In the genomic region with DNA sequence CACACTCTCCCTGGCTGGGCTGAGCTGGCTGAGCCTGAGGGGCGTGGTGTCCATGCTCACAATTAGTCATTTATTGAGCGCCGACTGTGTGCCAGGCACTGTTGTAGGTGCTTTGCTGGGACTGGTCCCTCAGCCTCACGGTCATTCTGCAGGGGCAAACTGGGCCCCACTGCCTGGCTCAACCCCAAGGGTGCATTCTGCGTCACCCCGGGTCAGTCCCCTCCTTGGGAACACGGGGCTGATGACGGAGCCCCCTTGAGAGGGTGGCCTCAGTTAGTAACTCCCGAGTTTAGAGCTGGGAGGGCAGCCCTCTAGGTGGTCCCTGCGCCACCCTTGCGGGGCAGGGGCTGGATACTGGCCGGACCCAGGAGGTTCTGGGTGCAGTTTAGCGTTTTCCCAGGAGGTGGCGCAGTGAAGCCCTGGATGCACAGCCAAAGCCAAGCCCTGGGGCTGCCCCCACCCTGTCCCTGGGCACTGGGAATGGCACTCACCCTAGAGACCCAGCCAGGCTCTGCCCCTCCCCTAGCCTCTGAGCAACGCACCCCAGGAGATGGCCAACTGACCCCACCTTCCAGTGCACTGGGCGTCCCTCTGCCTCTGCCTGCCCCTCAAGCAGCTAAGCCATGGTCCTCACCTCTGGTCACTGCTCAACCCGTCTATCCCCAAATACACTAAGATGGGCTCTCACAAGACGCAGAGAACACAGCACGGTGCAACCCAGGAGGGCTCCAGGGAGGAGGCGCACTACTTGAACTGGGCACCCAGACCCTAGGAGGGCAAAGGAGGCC, we compare ENCODE assay signal across 8 cellular contexts.
A peak's percentile ranks its signal among the peaks of the same experiment; 100 is the strongest.
DNase-seq lines count a peak whose midpoint lies in the region; ATAC-seq and TF ChIP-seq lines count a peak whose summit lies in the region.

No MANE protein-coding gene starts in this region.

- no peak overlapping the region for H3K4me3 Mint-ChIP-seq in activated CD4-positive, alpha-beta memory T cell treated with anti-CD3 and anti-CD28 coated beads for 36 hours
- no peak overlapping the region for H3K4me3 Mint-ChIP-seq in endodermal cell
- H3K4me3 Mint-ChIP-seq in naive thymus-derived CD4-positive, alpha-beta T cell, result no peak overlapping the region

- H3K4me1 ChIP-seq in KMS-11 (ENCODE audit: low read depth, poor library complexity, severe bottlenecking), result no peaks in the 10 kb centered on the region
- peaks cover 8% of the 10 kb centered on the region for H3K4me1 ChIP-seq in endodermal cell (ENCODE audit: control insufficient read depth, insufficient read depth, low read length)
- H3K4me1 ChIP-seq in naive thymus-derived CD4-positive, alpha-beta T cell (ENCODE audit: control insufficient read depth in 2 of 2, insufficient read depth in 2 of 2, low read length in 2 of 2), result no peaks in the 10 kb centered on the region
- peaks cover 26 to 42% of the 10 kb centered on the region in 2 donors for H3K4me1 ChIP-seq in thyroid gland

- H3K9me3 Mint-ChIP-seq in activated CD4-positive, alpha-beta memory T cell treated with anti-CD3 and anti-CD28 coated beads for 36 hours, result no peaks in the 10 kb centered on the region
- H3K9me3 Mint-ChIP-seq in endodermal cell, result no peaks in the 10 kb centered on the region
- peaks cover 0 to 2% (median 0%) of the 10 kb centered on the region in 11 donors for H3K9me3 Mint-ChIP-seq in naive thymus-derived CD4-positive, alpha-beta T cell

- no peak overlapping the region for H2AFZ ChIP-seq in KMS-11 (ENCODE audit: low read depth)

- H3K27ac ChIP-seq in KMS-11 (no peak overlapping the region), endodermal cell (ENCODE audit: low read depth, low read length) (no peak overlapping the region), thyroid gland (peak overlapping the region; percentile 82 to 95 (median 92))
- no peak overlapping the region for H3K27ac ChIP-seq in naive thymus-derived CD4-positive, alpha-beta T cell (ENCODE audit: low read depth, low read length)

- H3K4me2 ChIP-seq in KMS-11, result no peak overlapping the region

- H3K9me3 ChIP-seq in endodermal cell (ENCODE audit: control insufficient read depth, low read length) (no peaks in the 10 kb centered on the region), thyroid gland (no peaks in the 10 kb centered on the region)
- no peaks in the 10 kb centered on the region for H3K9me3 ChIP-seq in naive thymus-derived CD4-positive, alpha-beta T cell (ENCODE audit: control insufficient read depth in 2 of 3, low read length in 3 of 3)

- ATAC-seq in naive thymus-derived CD4-positive, alpha-beta T cell, result peak; percentile 49
- no peak for ATAC-seq in HG02981 (IDR thresholded peaks at IDR 0.05; ENCODE audit: unreplicated experiment)

- H4K20me1 ChIP-seq in KMS-11 (ENCODE audit: insufficient read depth), result no peaks in the 10 kb centered on the region

- peak; percentile 80 for TF ChIP-seq CTCF in KMS-11 (conservative IDR thresholded peaks at IDR 0.05; ENCODE audit: low read depth, low read length)
- TF ChIP-seq CTCF in endodermal cell (conservative IDR thresholded peaks at IDR 0.05), result peak; percentile 91
- peak; percentile 49 to 79 (median 65) for TF ChIP-seq CTCF in thyroid gland (IDR thresholded peaks at IDR 0.05)

- H3K4me1 Mint-ChIP-seq in activated CD4-positive, alpha-beta memory T cell treated with anti-CD3 and anti-CD28 coated beads for 36 hours (ENCODE audit: low read depth), result no peaks in the 10 kb centered on the region
- H3K4me1 Mint-ChIP-seq in endodermal cell, result peaks cover 11% of the 10 kb centered on the region
- peaks cover 0 to 10% (median 2%) of the 10 kb centered on the region in 7 donors for H3K4me1 Mint-ChIP-seq in naive thymus-derived CD4-positive, alpha-beta T cell

- POLR2A ChIA-PET in activated CD4-positive, alpha-beta memory T cell treated with anti-CD3 and anti-CD28 coated beads for 36 hours (lab: Charles Lee), result no interaction called here
- POLR2A ChIA-PET in naive thymus-derived CD4-positive, alpha-beta T cell (lab: Charles Lee), result no interaction called here

- DNase-seq in DMS114 treated with DMSO at 0.1 percent for 48 hours (lab: John Stamatoyannopoulos, UW; ENCODE audit: unreplicated experiment), result peak; percentile 17
- peak; percentile 58 for DNase-seq in activated CD4-positive, alpha-beta memory T cell treated with anti-CD3 and anti-CD28 coated beads for 36 hours
- peak; percentile 93 for DNase-seq in endodermal cell
- peak in 8 of 9 donors; percentile 15 to 54 (median 31) for DNase-seq in naive thymus-derived CD4-positive, alpha-beta T cell
- DNase-seq in thyroid gland, result peak; percentile 67 to 69
- no peak for DNase-seq in NCI-H1105 treated with DMSO at 0.1 percent for 48 hours (lab: John Stamatoyannopoulos, UW)

- no peak for TF ChIP-seq POLR2A in thyroid gland (IDR thresholded peaks at IDR 0.05)

- H3K27ac Mint-ChIP-seq in activated CD4-positive, alpha-beta memory T cell treated with anti-CD3 and anti-CD28 coated beads for 36 hours, result no peak overlapping the region
- H3K27ac Mint-ChIP-seq in endodermal cell, result no peak overlapping the region
- H3K27ac Mint-ChIP-seq in naive thymus-derived CD4-positive, alpha-beta T cell, result no peak overlapping the region

- H3K9ac ChIP-seq in KMS-11, result no peak overlapping the region
- H3K9ac ChIP-seq in endodermal cell (ENCODE audit: extremely low read depth, low read length, poor library complexity, severe bottlenecking), result no peak overlapping the region

- CTCF ChIA-PET in activated CD4-positive, alpha-beta memory T cell treated with anti-CD3 and anti-CD28 coated beads for 36 hours (lab: Charles Lee), result interaction anchor here (0.6 to 1.0 kb wide), 2 partner anchors 8 to 246 kb away, joined by 3 to 4 read pairs; no protein-coding TSS in a partner anchor
- CTCF ChIA-PET in naive thymus-derived CD4-positive, alpha-beta T cell (lab: Charles Lee), result no interaction called here

- 56 to 74% methylated on average over 9 to 20 of the region's 20 CpGs for WGBS in endodermal cell (ENCODE audit: insufficient coverage in 1 of 2, insufficient read length in 1 of 2), 2 experiments
- 63 to 65% methylated on average over 7 to 13 of the region's 20 CpGs for WGBS in thyroid gland, 2 donors

- intact Hi-C loops in activated CD4-positive, alpha-beta memory T cell treated with anti-CD3 and anti-CD28 coated beads for 36 hours (cut with micrococcal nuclease), result no loop called here
- intact Hi-C loops in naive thymus-derived CD4-positive, alpha-beta T cell (cut with micrococcal nuclease), result loop anchor here in 1 of 2 donors (1.0 to 2.0 kb wide), 2 partner anchors 67 to 240 kb away; no protein-coding TSS in a partner anchor
- intact Hi-C loops in thyroid gland (cut with DNase I), result no loop called here

- H3K4me3 ChIP-seq in KMS-11 (IDR thresholded peaks at IDR 0.05; ENCODE audit: insufficient read depth, low read depth, low read length) (no peak overlapping the region), endodermal cell (ENCODE audit: low read length) (no peak overlapping the region), thyroid gland (replicated peaks in 1 of 3) (no peak overlapping the region)
- no peak overlapping the region for H3K4me3 ChIP-seq in naive thymus-derived CD4-positive, alpha-beta T cell (ENCODE audit: low read length)

- peaks cover 1% of the 10 kb centered on the region for H3K27me3 Mint-ChIP-seq in activated CD4-positive, alpha-beta memory T cell treated with anti-CD3 and anti-CD28 coated beads for 36 hours
- H3K27me3 Mint-ChIP-seq in endodermal cell (ENCODE audit: insufficient read depth), result peaks cover 16% of the 10 kb centered on the region
- H3K27me3 Mint-ChIP-seq in naive thymus-derived CD4-positive, alpha-beta T cell, result peaks cover 0 to 5% (median 0%) of the 10 kb centered on the region in 5 donors

- H3K27me3 ChIP-seq in KMS-11 (ENCODE audit: insufficient read depth, low read depth), result peaks cover 61% of the 10 kb centered on the region
- H3K27me3 ChIP-seq in endodermal cell (ENCODE audit: control insufficient read depth, insufficient read depth, low read length, poor library complexity, severe bottlenecking), result no peaks in the 10 kb centered on the region
- no peaks in the 10 kb centered on the region for H3K27me3 ChIP-seq in naive thymus-derived CD4-positive, alpha-beta T cell (ENCODE audit: control insufficient read depth in 2 of 2, insufficient read depth in 2 of 2, low read length in 2 of 2)
- no peaks in the 10 kb centered on the region for H3K27me3 ChIP-seq in thyroid gland

- H3K36me3 Mint-ChIP-seq in activated CD4-positive, alpha-beta memory T cell treated with anti-CD3 and anti-CD28 coated beads for 36 hours, result no peaks in the 10 kb centered on the region
- H3K36me3 Mint-ChIP-seq in endodermal cell (ENCODE audit: low read depth), result no peaks in the 10 kb centered on the region
- H3K36me3 Mint-ChIP-seq in naive thymus-derived CD4-positive, alpha-beta T cell, result no peaks in the 10 kb centered on the region

- no peaks in the 10 kb centered on the region for H3K79me2 ChIP-seq in KMS-11 (ENCODE audit: insufficient read depth, low read depth)

- no peaks in the 10 kb centered on the region for H3K36me3 ChIP-seq in KMS-11 (ENCODE audit: insufficient read depth)
- no peaks in the 10 kb centered on the region for H3K36me3 ChIP-seq in endodermal cell (ENCODE audit: control insufficient read depth, insufficient read depth, low read length)
- no peaks in the 10 kb centered on the region for H3K36me3 ChIP-seq in naive thymus-derived CD4-positive, alpha-beta T cell (ENCODE audit: control insufficient read depth in 2 of 3, insufficient read depth in 3 of 3, low read length in 3 of 3)
- no peaks in the 10 kb centered on the region for H3K36me3 ChIP-seq in thyroid gland

Comparison
In these comparisons a context has a peak if more than half of its experiments do, and no peak if none do; other contexts are left out.
1. H3K27ac ChIP-seq: peak in thyroid gland (3 of 3); none in KMS-11 (single experiment), endodermal cell (single experiment) and naive thymus-derived CD4-positive, alpha-beta T cell (single experiment).
2. Peak in every context shown above with its lines, with median percentiles within 50 percentile points of each other: CTCF ChIP-seq.